18 cellular contexts compared by ENCODE assay signal in the genomic region with DNA sequence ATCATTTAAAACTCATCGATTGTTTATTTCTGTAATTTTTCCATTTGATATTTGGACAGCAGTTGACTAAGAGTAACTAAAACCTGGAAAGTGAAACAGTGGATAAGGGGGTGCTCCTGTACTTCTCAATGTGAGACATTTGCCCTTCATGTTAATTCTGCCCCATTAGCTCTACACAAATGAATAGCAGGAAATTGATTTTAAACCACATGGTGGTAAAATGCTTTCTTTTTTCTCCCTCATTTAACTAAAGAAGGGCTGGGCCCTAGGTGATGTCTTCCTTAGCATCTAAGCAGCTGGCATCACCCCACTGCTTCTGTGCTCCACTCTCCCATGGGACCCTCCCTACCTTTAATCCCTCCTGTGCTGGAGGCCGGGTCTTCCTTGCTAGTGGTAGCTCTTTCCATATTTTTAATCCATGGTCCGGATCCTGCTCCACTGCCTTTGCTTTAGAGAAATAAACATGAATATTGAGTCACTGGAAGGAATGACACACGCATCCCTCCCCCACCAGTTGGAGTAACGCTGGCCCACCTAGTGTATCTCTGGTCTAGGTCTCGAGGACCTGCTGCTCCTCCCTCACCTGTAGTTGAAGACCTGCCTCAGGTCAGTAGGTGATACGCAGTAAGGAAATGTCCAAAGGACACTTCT. TPM values are rescaled to one million over a fixed set of nuclear protein-coding genes. Genes with fewer than 3 reads are reported as not detected.
"Had no signal": no experiment of that assay in that cellular context is flagged by ENCODE, and none has a peak within 500 bp of the region (broad histone marks: within the 10 kb centered on the region; RNA-seq: fewer than 3 reads in every experiment).

No MANE protein-coding gene starts in this region.

- ATAC-seq: activated CD4-positive, CD25-positive, alpha-beta regulatory T cell treated with anti-CD3 and anti-CD28 coated beads, Interleukin-2, amount 50 U/mL, for 24 hours; activated CD8-positive, alpha-beta memory T cell treated with anti-CD3 and anti-CD28 coated beads, Interleukin-2, amount 10 ng/mL, durations not matched to agents 7 days and 5 days; naive thymus-derived CD8-positive, alpha-beta T cell; sciatic nerve had no signal

- H3K36me3 ChIP-seq: esophagus squamous epithelium, left ventricle myocardium inferior, pancreas, tibial artery had no signal

- H3K9me3 ChIP-seq: esophagus squamous epithelium, left ventricle myocardium inferior, pancreas, tibial artery had no signal

- H3K27ac ChIP-seq: coronary artery, esophagus squamous epithelium, left ventricle myocardium inferior, pancreas, tibial artery had no signal

- H3K4me3 Mint-ChIP-seq: activated CD8-positive, alpha-beta memory T cell treated with anti-CD3 and anti-CD28 coated beads, Interleukin-2, amount 10 ng/mL, durations not matched to agents 7 days and 5 days; activated T-cell treated with anti-CD3 and anti-CD28 coated beads, Interleukin-2, amount 50 U/mL, for 4 hours; brain; naive thymus-derived CD8-positive, alpha-beta T cell had no signal

- H3K36me3 Mint-ChIP-seq: activated CD8-positive, alpha-beta memory T cell treated with anti-CD3 and anti-CD28 coated beads, Interleukin-2, amount 10 ng/mL, durations not matched to agents 7 days and 5 days; activated naive CD4-positive, alpha-beta T cell treated with anti-CD3 and anti-CD28 coated beads, Interleukin-2, amount 50 U/mL, for 72 hours; naive thymus-derived CD8-positive, alpha-beta T cell had no signal

- H3K4me3 ChIP-seq: coronary artery, esophagus squamous epithelium, left ventricle myocardium inferior, pancreas, tibial artery had no signal

- H3K27me3 ChIP-seq: esophagus squamous epithelium, pancreas, tibial artery had no signal

- H3K4me1 ChIP-seq: esophagus squamous epithelium, left ventricle myocardium inferior, pancreas, tibial artery had no signal

- H3K27ac Mint-ChIP-seq: activated CD8-positive, alpha-beta memory T cell treated with anti-CD3 and anti-CD28 coated beads, Interleukin-2, amount 10 ng/mL, durations not matched to agents 7 days and 5 days; activated naive CD4-positive, alpha-beta T cell treated with anti-CD3 and anti-CD28 coated beads, Interleukin-2, amount 50 U/mL, for 72 hours; brain had no signal

- H3K9me3 Mint-ChIP-seq: activated naive CD4-positive, alpha-beta T cell treated with anti-CD3 and anti-CD28 coated beads, Interleukin-2, amount 50 U/mL, for 72 hours; activated T-cell treated with anti-CD3 and anti-CD28 coated beads, Interleukin-2, amount 50 U/mL, for 4 hours had no signal

- H3K27me3 Mint-ChIP-seq: activated CD8-positive, alpha-beta memory T cell treated with anti-CD3 and anti-CD28 coated beads, Interleukin-2, amount 10 ng/mL, durations not matched to agents 7 days and 5 days had no signal

- H3K4me1 Mint-ChIP-seq: brain; naive thymus-derived CD8-positive, alpha-beta T cell had no signal

- DNase-seq: activated CD4-positive, alpha-beta T cell treated with anti-CD3 and anti-CD28 coated beads, Interleukin-2, amount 50 U/mL, for 4 hours; activated CD8-positive, alpha-beta memory T cell treated with anti-CD3 and anti-CD28 coated beads, Interleukin-2, amount 10 ng/mL, durations not matched to agents 7 days and 5 days; activated gamma-delta T cell; activated T-cell treated with anti-CD3 and anti-CD28 coated beads, Interleukin-2, amount 50 U/mL, for 4 hours; central memory CD4-positive, alpha-beta T cell; effector CD4-positive, alpha-beta T cell; esophagus squamous epithelium; hypothalamus; left ventricle myocardium inferior; naive thymus-derived CD8-positive, alpha-beta T cell; pancreas; T-helper 9 cell; tibial artery had no signal

RNA-seq across cellular contexts. Expression of gene LAMP3, which starts 30.2 kb away (rescaled TPM):
- total RNA-seq: left ventricle myocardium inferior had no signal
